In genomic region chr10:28677889-28678686, GRCh38 we compare ENCODE assay signal across 7 cellular contexts. TPM values are rescaled to one million over a fixed set of nuclear protein-coding genes. Genes with fewer than 3 reads are reported as not detected.
DNase-seq lines count a peak whose midpoint lies in the region; ATAC-seq, FAIRE-seq and TF ChIP-seq lines count a peak whose summit lies in the region.

No MANE protein-coding gene starts in this region.

- H3K27ac ChIP-seq in pancreas, result peak overlapping the region in 3 of 4 donors; percentile 68 to 79 (median 69)

- H3K36me3 ChIP-seq in pancreas, result no peaks in the 10 kb centered on the region

- peaks cover 0 to 6% (median 0%) of the 10 kb centered on the region in 4 donors for H3K27me3 ChIP-seq in pancreas

- H3K9me3 ChIP-seq in pancreas, result no peaks in the 10 kb centered on the region

- ATAC-seq in GM19324 (IDR thresholded peaks at IDR 0.05; ENCODE audit: low FRiP score, unreplicated experiment) (peak; percentile 19), Right ventricle myocardium inferior (no peak), pancreas (peak in 3 of 4 donors; percentile 6 to 25 (median 20)), GM18870 (IDR thresholded peaks at IDR 0.05; ENCODE audit: unreplicated experiment) (no peak), HG02973 (IDR thresholded peaks at IDR 0.05; ENCODE audit: unreplicated experiment) (no peak)

- no peak for TF ChIP-seq POLR2A in NB4 (IDR thresholded peaks at IDR 0.05; ENCODE audit: extremely low read depth, insufficient read length)

- no peak for TF ChIP-seq CTCF in NB4 (IDR thresholded peaks at IDR 0.05; ENCODE audit: low read depth, low read length)
- TF ChIP-seq CTCF in pancreas (IDR thresholded peaks at IDR 0.05), result no peak

- no peak for FAIRE-seq in pancreas (lab: Jason Lieb, UNC)

- peak; percentile 53 for DNase-seq in NB4 (ENCODE audit: low read depth)
- peak; percentile 25 for DNase-seq in activated naive CD4-positive, alpha-beta T cell treated with Interleukin-2 at 50 U/mL for 16 hours
- peak; percentile 78 for DNase-seq in Right ventricle myocardium inferior (ENCODE audit: missing footprints)
- DNase-seq in pancreas, result peak in 5 of 6 donors; percentile 24 to 84 (median 41)

- 6% methylated on average over 52 to 53 of the region's 53 CpGs for WGBS in pancreas, 2 donors

- H3K4me3 ChIP-seq in NB4 (ENCODE audit: low read depth, low read length) (peak overlapping the region; percentile 74), pancreas (peak overlapping the region; percentile 71 to 94 (median 82))

- intact Hi-C loops in Right ventricle myocardium inferior (cut with DNase I) (loop anchor here (1.0 to 5.0 kb wide), 6 partner anchors 146 to 624 kb away; partner anchors contain the start of gene WAC), pancreas (cut with DNase I) (loop anchor here in 1 of 3 donors (5.0 kb wide), 1 partner anchor 454 kb away; no protein-coding TSS in a partner anchor)

- no peaks in the 10 kb centered on the region for H3K4me1 ChIP-seq in pancreas

RNA-seq across cellular contexts. Expression of gene BAMBI, which starts 0.8 kb away (rescaled TPM):
- total RNA-seq in Right ventricle myocardium inferior (17.9 TPM), pancreas (1 to 10 TPM; 2.3 to 7.9 (median 3.5) TPM)
- polyA plus RNA-seq in pancreas, result 1 to 10 TPM; 3.7 to 7.6 TPM

Comparison
In these comparisons a context has a peak if more than half of its experiments do, and no peak if none do; other contexts are left out.
1. ATAC-seq: peak in GM19324 (single experiment) and pancreas (3 of 4); none in Right ventricle myocardium inferior (single experiment), GM18870 (single experiment) and HG02973 (single experiment).
2. DNase-seq: peak in every context shown above with its lines; median percentile 78 in Right ventricle myocardium inferior; 53 in NB4; 41 in pancreas; 25 in activated naive CD4-positive, alpha-beta T cell treated with Interleukin-2 at 50 U/mL for 16 hours.